Comparison of ENCODE assay signal across 8 cellular contexts in genomic region chr20:33679758-33680485, GRCh38. TPM values are rescaled to one million over a fixed set of nuclear protein-coding genes. Genes with fewer than 3 reads are reported as not detected.
DNase-seq lines count a peak whose midpoint lies in the region; ATAC-seq and TF ChIP-seq lines count a peak whose summit lies in the region.
"Had no signal": no experiment of that assay in that cellular context is flagged by ENCODE, and none has a peak within 500 bp of the region (broad histone marks: within the 10 kb centered on the region; RNA-seq: fewer than 3 reads in every experiment).

No MANE protein-coding gene starts in this region.

- peaks cover 66% of the 10 kb centered on the region for H3K36me3 Mint-ChIP-seq in activated CD8-positive, alpha-beta T cell treated with anti-CD3 and anti-CD28 coated beads for 36 hours (ENCODE audit: low read depth)

- no peak overlapping the region for H3K4me3 Mint-ChIP-seq in activated CD8-positive, alpha-beta T cell treated with anti-CD3 and anti-CD28 coated beads for 36 hours

- CTCF ChIA-PET in activated CD8-positive, alpha-beta T cell treated with anti-CD3 and anti-CD28 coated beads for 36 hours (lab: Charles Lee) = interaction anchor here (1.2 to 7.6 kb wide), 4 partner anchors 10 to 52 kb away, joined by 3 to 71 read pairs (median 4); partner anchors contain the start of genes ACTL10 and ZNF341

- H3K4me1 Mint-ChIP-seq in activated CD8-positive, alpha-beta T cell treated with anti-CD3 and anti-CD28 coated beads for 36 hours (ENCODE audit: low read depth) = peaks cover 68% of the 10 kb centered on the region

- POLR2A ChIA-PET in activated CD8-positive, alpha-beta T cell treated with anti-CD3 and anti-CD28 coated beads for 36 hours (lab: Charles Lee) = interaction anchor here (0.9 to 12.5 kb wide), 6 partner anchors 9 to 52 kb away, joined by 3 to 262 read pairs (median 4); partner anchors contain the start of genes ACTL10, C20orf144, NECAB3 and ZNF341

- H3K27me3 Mint-ChIP-seq in activated CD8-positive, alpha-beta T cell treated with anti-CD3 and anti-CD28 coated beads for 36 hours = no peaks in the 10 kb centered on the region

- H3K9me3 Mint-ChIP-seq in activated CD8-positive, alpha-beta T cell treated with anti-CD3 and anti-CD28 coated beads for 36 hours = no peaks in the 10 kb centered on the region

- H3K27ac Mint-ChIP-seq in activated CD8-positive, alpha-beta T cell treated with anti-CD3 and anti-CD28 coated beads for 36 hours = peak overlapping the region; percentile 59

- no peak for TF ChIP-seq CTCF in activated CD8-positive, alpha-beta T cell treated with anti-CD3 and anti-CD28 coated beads for 36 hours (IDR thresholded peaks at IDR 0.05)

- ATAC-seq in GM19023 (IDR thresholded peaks at IDR 0.05; ENCODE audit: unreplicated experiment) = peak; percentile 64
- ATAC-seq in HG02678 (IDR thresholded peaks at IDR 0.05; ENCODE audit: unreplicated experiment) = peak; percentile 64
- peak; percentile 57 for ATAC-seq in activated CD8-positive, alpha-beta T cell treated with anti-CD3 and anti-CD28 coated beads for 36 hours

- peak; percentile 73 for DNase-seq in activated CD8-positive, alpha-beta T cell treated with anti-CD3 and anti-CD28 coated beads for 36 hours
- peak; percentile 19 for DNase-seq in stimulated activated CD4-positive, alpha-beta T cell treated with anti-CD3 and anti-CD28 coated beads, Interleukin-4, amount 100 ng/mL, for 24 hours
- DNase-seq in AML-193 (lab: John Stamatoyannopoulos, UW) (no peak), RPMI8226 (no peak), NCI-H82 (lab: John Stamatoyannopoulos, UW) (no peak)
- DNase-seq: substantia nigra had no signal

- intact Hi-C loops in activated CD8-positive, alpha-beta T cell treated with anti-CD3 and anti-CD28 coated beads for 36 hours (cut with micrococcal nuclease) = no loop called here

RNA-seq across cellular contexts. Expression of gene NECAB3, which starts 5.7 kb away (rescaled TPM):
- 10 to 100 TPM; 13.7 to 16.0 TPM for total RNA-seq in activated CD8-positive, alpha-beta T cell treated with anti-CD3 and anti-CD28 coated beads for 36 hours

RNA-seq across cellular contexts. Expression of gene E2F1, which starts 6.3 kb away (rescaled TPM):
- 10 to 100 TPM; 71.2 to 72.0 TPM for total RNA-seq in activated CD8-positive, alpha-beta T cell treated with anti-CD3 and anti-CD28 coated beads for 36 hours

RNA-seq across cellular contexts. Expression of gene ACTL10, which starts 13.2 kb away (rescaled TPM):
- 1 to 10 TPM; 2.4 TPM for total RNA-seq in activated CD8-positive, alpha-beta T cell treated with anti-CD3 and anti-CD28 coated beads for 36 hours

RNA-seq across cellular contexts. Expression of gene C20orf144, which starts 17.8 kb away (rescaled TPM):
- total RNA-seq in activated CD8-positive, alpha-beta T cell treated with anti-CD3 and anti-CD28 coated beads for 36 hours = under 1 TPM; 0.29 to 0.36 TPM

RNA-seq across cellular contexts. Expression of gene PXMP4, which starts 40.2 kb away (rescaled TPM):
- 1 to 10 TPM; 6.9 to 7.3 TPM for total RNA-seq in activated CD8-positive, alpha-beta T cell treated with anti-CD3 and anti-CD28 coated beads for 36 hours

Comparison
In these comparisons a context has a peak if more than half of its experiments do, and no peak if none do; other contexts are left out.
1. DNase-seq: peak in activated CD8-positive, alpha-beta T cell treated with anti-CD3 and anti-CD28 coated beads for 36 hours (single experiment) and stimulated activated CD4-positive, alpha-beta T cell treated with anti-CD3 and anti-CD28 coated beads, Interleukin-4, amount 100 ng/mL, for 24 hours (single experiment); none in AML-193 (0 of 2), RPMI8226 (single experiment) and NCI-H82 (single experiment).
2. Peak in every context shown above with its lines, with median percentiles within 50 percentile points of each other: ATAC-seq.